In the genomic region with DNA sequence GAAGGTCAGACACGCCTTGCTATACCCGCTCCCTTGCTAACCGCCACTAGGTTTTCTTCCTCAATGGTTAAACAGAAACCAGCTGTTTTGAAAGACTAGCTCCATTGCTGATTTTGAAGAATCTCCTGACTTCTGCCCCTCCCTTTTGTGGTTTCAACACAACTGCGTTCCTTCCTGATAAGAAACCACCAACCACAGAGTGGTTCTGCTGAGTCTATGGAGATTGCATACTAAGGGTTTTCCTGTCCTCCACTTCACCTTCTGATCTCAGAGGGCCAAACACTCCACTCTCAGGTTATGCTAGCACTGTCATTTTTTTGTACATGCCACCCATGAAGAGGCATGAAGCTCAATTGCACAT, we compare ENCODE assay signal across 8 cellular contexts.
A peak's percentile ranks its signal among the peaks of the same experiment; 100 is the strongest.
DNase-seq lines count a peak whose midpoint lies in the region; ATAC-seq, FAIRE-seq and TF ChIP-seq lines count a peak whose summit lies in the region.

No MANE protein-coding gene starts in this region.

- H3K4me1 ChIP-seq in lung (ENCODE audit: control insufficient read depth in 2 of 2, insufficient read depth in 2 of 2, low read length in 2 of 2): peaks cover 0 to 5% of the 10 kb centered on the region in 2 donors
- H3K4me1 ChIP-seq in HAP-1: no peaks in the 10 kb centered on the region

- H3K4me3 ChIP-seq in lung (no peak overlapping the region), HAP-1 (no peak overlapping the region)

- H3K27ac ChIP-seq in lung (ENCODE audit: low read depth in 1 of 2, low read length in 1 of 2): peak overlapping the region in 1 of 2 donors; percentile 74

- no peaks in the 10 kb centered on the region for H3K9me3 Mint-ChIP-seq in activated CD4-positive, alpha-beta memory T cell treated with anti-CD3 and anti-CD28 coated beads for 36 hours

- no peak for FAIRE-seq in D721Med (lab: Jason Lieb, UNC)

- H3K27me3 ChIP-seq in lung (ENCODE audit: control insufficient read depth, insufficient read depth) (no peaks in the 10 kb centered on the region), HAP-1 (ENCODE audit: low read depth) (no peaks in the 10 kb centered on the region)

- WGBS in lung, 2 donors: 23 to 43% methylated on average over 4 of the region's 4 CpGs

- H3K4me3 Mint-ChIP-seq in activated CD4-positive, alpha-beta memory T cell treated with anti-CD3 and anti-CD28 coated beads for 36 hours: peak overlapping the region; percentile 4

- in situ Hi-C loops in HAP-1 (cut with MboI; ENCODE audit: low sequenced_read_pairs): no loop called here

- no peak for TF ChIP-seq CTCF in lung (IDR thresholded peaks at IDR 0.05; ENCODE audit: control extremely low read depth, extremely low read depth)
- TF ChIP-seq CTCF in D721Med (IDR thresholded peaks at IDR 0.05; ENCODE audit: insufficient read depth, missing control alignments): no peak

- DNase-seq in ELR (ENCODE audit: low read depth) (peak; percentile 51), HT1080 (ENCODE audit: low read depth) (peak; percentile 61), lung (ENCODE audit: low spot score) (peak; percentile 73), DMS 273 treated with DMSO at 0.1 percent for 48 hours (lab: John Stamatoyannopoulos, UW) (no peak), HAP-1 (ENCODE audit: low spot score in 2 of 2) (no peak), D721Med (ENCODE audit: insufficient read length, low spot score) (no peak)
- DNase-seq in activated CD4-positive, alpha-beta memory T cell treated with anti-CD3 and anti-CD28 coated beads for 36 hours: peak; percentile 54

- H3K36me3 Mint-ChIP-seq in activated CD4-positive, alpha-beta memory T cell treated with anti-CD3 and anti-CD28 coated beads for 36 hours: no peaks in the 10 kb centered on the region

- H3K27ac Mint-ChIP-seq in activated CD4-positive, alpha-beta memory T cell treated with anti-CD3 and anti-CD28 coated beads for 36 hours: no peak overlapping the region

- intact Hi-C loops in activated CD4-positive, alpha-beta memory T cell treated with anti-CD3 and anti-CD28 coated beads for 36 hours (cut with micrococcal nuclease): loop anchor here (1.0 to 10.0 kb wide), 3 partner anchors 20 to 298 kb away; a partner anchor contains a TSS

- POLR2A ChIA-PET in activated CD4-positive, alpha-beta memory T cell treated with anti-CD3 and anti-CD28 coated beads for 36 hours (lab: Charles Lee): interaction anchor here (1.2 to 1.5 kb wide), 2 partner anchors 10 to 21 kb away, joined by 3 to 5 read pairs; no protein-coding TSS in a partner anchor

- CTCF ChIA-PET in activated CD4-positive, alpha-beta memory T cell treated with anti-CD3 and anti-CD28 coated beads for 36 hours (lab: Charles Lee): interaction anchor here (0.9 to 1.9 kb wide), 3 partner anchors 19 to 947 kb away, joined by 3 to 10 read pairs (median 6); no protein-coding TSS in a partner anchor

- peaks cover 68% of the 10 kb centered on the region for H3K27me3 Mint-ChIP-seq in activated CD4-positive, alpha-beta memory T cell treated with anti-CD3 and anti-CD28 coated beads for 36 hours

- H3K9me3 ChIP-seq in lung (ENCODE audit: control insufficient read depth in 2 of 2, insufficient read depth in 1 of 2, low read length in 1 of 2): peaks cover 0 to 1% of the 10 kb centered on the region in 2 donors
- no peaks in the 10 kb centered on the region; the same call in 1 of the 2 replicates for H3K9me3 ChIP-seq in HAP-1

- H3K36me3 ChIP-seq in lung (ENCODE audit: control insufficient read depth in 2 of 2, insufficient read depth in 2 of 2, low read length in 2 of 2): no peaks in the 10 kb centered on the region
- H3K36me3 ChIP-seq in HAP-1 (replicated peaks): no peaks in the 10 kb centered on the region

- peaks cover 24% of the 10 kb centered on the region for H3K4me1 Mint-ChIP-seq in activated CD4-positive, alpha-beta memory T cell treated with anti-CD3 and anti-CD28 coated beads for 36 hours (ENCODE audit: low read depth)

- ATAC-seq in GM21367 (IDR thresholded peaks at IDR 0.05; ENCODE audit: unreplicated experiment): peak; percentile 74
- peak; percentile 89 for ATAC-seq in lung (ENCODE audit: insufficient read depth, low FRiP score)

Comparison
In these comparisons a context has a peak if more than half of its experiments do, and no peak if none do; other contexts are left out.
1. DNase-seq: peak in ELR (single experiment), HT1080 (single experiment), activated CD4-positive, alpha-beta memory T cell treated with anti-CD3 and anti-CD28 coated beads for 36 hours (single experiment) and lung (single experiment); none in DMS 273 treated with DMSO at 0.1 percent for 48 hours (single experiment), HAP-1 (0 of 2) and D721Med (single experiment).